ENCODE assay signal across 9 cellular contexts in the genomic region with DNA sequence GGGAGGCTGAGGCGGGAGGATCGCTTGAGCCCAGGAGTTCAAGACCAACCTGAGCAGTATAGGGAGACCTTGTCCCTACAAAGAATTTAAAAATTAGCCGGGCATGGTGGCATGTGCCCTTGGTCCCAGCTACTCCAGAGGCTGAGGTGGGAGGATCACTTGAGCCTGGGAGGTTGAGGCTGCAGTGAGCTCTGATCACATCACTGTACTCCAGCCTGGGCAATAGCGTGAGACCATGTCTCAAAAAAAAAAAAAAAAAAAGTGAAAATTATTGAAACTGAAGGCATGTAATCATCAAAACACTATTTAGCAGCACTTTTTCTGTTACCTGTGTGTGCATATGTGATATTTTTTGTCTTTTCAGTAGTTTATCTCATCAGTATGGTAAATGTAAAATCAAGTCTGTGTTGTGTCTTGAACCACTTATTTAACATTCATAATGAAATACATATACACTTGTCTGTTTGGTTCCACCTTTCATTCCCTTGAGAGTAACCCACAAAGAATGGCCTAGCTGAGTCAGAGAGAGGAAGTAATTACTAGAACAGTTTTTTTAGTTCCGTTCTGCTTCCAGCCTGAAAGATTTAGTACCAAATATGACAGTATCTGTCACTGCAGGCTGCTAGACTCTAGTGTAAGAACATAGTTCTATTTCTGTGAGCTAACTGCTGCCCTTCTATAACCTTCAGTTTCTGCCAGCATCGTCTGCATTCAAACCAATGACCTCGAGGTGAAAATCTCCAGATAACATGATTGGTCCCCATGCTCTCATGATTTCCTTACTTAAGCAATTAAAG.
DNase-seq lines count a peak whose midpoint lies in the region; ATAC-seq and TF ChIP-seq lines count a peak whose summit lies in the region.
"Had no signal": no experiment of that assay in that cellular context is flagged by ENCODE, and none has a peak within 500 bp of the region (broad histone marks: within the 10 kb centered on the region; RNA-seq: fewer than 3 reads in every experiment).

No MANE protein-coding gene starts in this region.

- H3K4me3 ChIP-seq in heart right ventricle = no peak overlapping the region
- H3K4me3 ChIP-seq: upper lobe of left lung had no signal

- H3K4me1 ChIP-seq in heart right ventricle = peaks cover 0 to 36% (median 16%) of the 10 kb centered on the region in 9 donors

- ATAC-seq in GM19035 (IDR thresholded peaks at IDR 0.05; ENCODE audit: unreplicated experiment) (peak; percentile 96), HG03097 (IDR thresholded peaks at IDR 0.05; ENCODE audit: low FRiP score, unreplicated experiment) (peak; percentile 94), SK-N-SH treated with all-trans-retinoic acid at 6 μM for 48 hours (peak; percentile 95), heart right ventricle (peak; percentile 68 to 90 (median 84))

- peaks cover 0 to 5% (median 0%) of the 10 kb centered on the region in 7 donors for H3K27me3 ChIP-seq in heart right ventricle
- H3K27me3 ChIP-seq: upper lobe of left lung had no signal

- no peaks in the 10 kb centered on the region for H3K9me3 ChIP-seq in heart right ventricle
- H3K9me3 ChIP-seq: upper lobe of left lung had no signal

- intact Hi-C loops in heart right ventricle (cut with DNase I) = loop anchor here in 1 of 10 donors (10.0 kb wide), 1 partner anchor 134 kb away; the partner anchor contains the start of gene BMPR1A

- TF ChIP-seq CTCF in heart right ventricle (IDR thresholded peaks at IDR 0.05) = no peak

- peak overlapping the region; percentile 34 to 83 (median 75) for H3K27ac ChIP-seq in heart right ventricle
- H3K27ac ChIP-seq: upper lobe of left lung had no signal

- H3K36me3 ChIP-seq in heart right ventricle = peaks cover 0 to 23% (median 0%) of the 10 kb centered on the region in 9 donors
- H3K36me3 ChIP-seq: upper lobe of left lung had no signal

- DNase-seq in AG08396 (ENCODE audit: low spot score) (peak; percentile 38), heart right ventricle (no peak), globus pallidus (ENCODE audit: low spot score) (no peak), Ammon's horn (ENCODE audit: low spot score) (no peak), NCI-H2196 treated with DMSO at 0.1 percent for 48 hours (lab: John Stamatoyannopoulos, UW; ENCODE audit: unreplicated experiment) (no peak)
- DNase-seq: upper lobe of left lung had no signal

- WGBS in heart right ventricle, 2 donors = 54 to 55% methylated on average over 7 of the region's 7 CpGs

TF ChIP-seq in SK-N-SH treated with all-trans-retinoic acid at 6 μM for 48 hours, 23 proteins besides CTCF, POLR2A, EP300 and RAD21:
- TF ChIP-seq TOX (CRISPR knock-in tag; IDR thresholded peaks at IDR 0.05; ENCODE audit: borderline replicate concordance) (peak; percentile 74), ISL1 (CRISPR knock-in tag; IDR thresholded peaks at IDR 0.05) (no peak)
